In the genomic region with DNA sequence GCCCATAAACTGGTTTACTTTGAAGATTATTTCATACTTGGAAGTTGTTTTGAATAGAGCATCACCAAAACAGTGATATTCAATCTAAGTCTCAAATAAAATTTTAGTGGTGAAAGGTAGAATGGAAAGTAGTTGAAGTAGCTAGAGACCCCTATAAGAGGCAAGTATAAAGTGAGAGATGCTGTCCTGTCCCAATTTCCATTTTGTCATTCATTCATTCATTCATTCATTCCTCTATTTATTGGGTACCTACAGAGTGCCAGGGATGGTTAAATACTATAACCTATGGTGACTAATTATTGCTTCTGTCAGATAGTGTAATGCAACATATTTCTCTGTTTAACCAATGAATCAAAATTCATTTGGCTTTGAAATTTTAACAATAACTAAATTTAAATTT, we compare ENCODE assay signal across 10 cellular contexts. TPM values are rescaled to one million over a fixed set of nuclear protein-coding genes. Genes with fewer than 3 reads are reported as not detected.
"Had no signal": no experiment of that assay in that cellular context is flagged by ENCODE, and none has a peak within 500 bp of the region (broad histone marks: within the 10 kb centered on the region; RNA-seq: fewer than 3 reads in every experiment).

No MANE protein-coding gene starts in this region.

- H3K27ac ChIP-seq: KMS-11 had no signal

- H3K9ac ChIP-seq: KMS-11 had no signal

- H3K4me2 ChIP-seq: GM23338, KMS-11 had no signal

- H3K9me3 Mint-ChIP-seq: GM23338, H9 had no signal

- ATAC-seq: GM23338, HCT116 had no signal

- H3K4me3 ChIP-seq: GM23338 had no signal

- H3K27ac Mint-ChIP-seq: GM23338, H9 had no signal

- DNase-seq: H9, IMR-90, KBM-7 had no signal

- FAIRE-seq: H1, H54, HTR-8/SVneo had no signal

- H2AFZ ChIP-seq: GM23338 had no signal

- H3K4me3 Mint-ChIP-seq: GM23338, H9 had no signal

- H3K4me1 Mint-ChIP-seq: GM23338, H9 had no signal

RNA-seq across cellular contexts. Expression of a gene that starts 54.5 kb away (rescaled TPM):
- total RNA-seq: GM23338, H1, H9, HT-29, IMR-90 had no signal
- polyA plus RNA-seq: H1, IMR-90 had no signal
